ENCODE assay signal across 26 cellular contexts in genomic region chr2:217798191-217798590, GRCh38.
DNase-seq lines count a peak whose midpoint lies in the region; ATAC-seq, FAIRE-seq and TF ChIP-seq lines count a peak whose summit lies in the region.
"Had no signal": no experiment of that assay in that cellular context is flagged by ENCODE, and none has a peak within 500 bp of the region (broad histone marks: within the 10 kb centered on the region; RNA-seq: fewer than 3 reads in every experiment).

No MANE protein-coding gene starts in this region.

- H3K4me3 ChIP-seq in BLaER1 treated with 17β-estradiol and CSF1 and Interleukin-3, amounts not matched to agents 10 nM and 100 nM = no peak overlapping the region
- no peak overlapping the region for H3K4me3 ChIP-seq in stomach
- H3K4me3 ChIP-seq: adrenal gland, K562, vagina had no signal

- H3K4me1 Mint-ChIP-seq in activated CD8-positive, alpha-beta T cell treated with anti-CD3 and anti-CD28 coated beads, Interleukin-2, amount 10 ng/mL, durations not matched to agents 7 days and 5 days (ENCODE audit: low read depth) = peaks cover 19% of the 10 kb centered on the region
- H3K4me1 Mint-ChIP-seq in activated CD8-positive, alpha-beta T cell treated with anti-CD3 and anti-CD28 coated beads for 36 hours (ENCODE audit: low read depth) = no peaks in the 10 kb centered on the region
- H3K4me1 Mint-ChIP-seq: immature natural killer cell had no signal

- H3K4me1 ChIP-seq in BLaER1 treated with 17β-estradiol and CSF1 and Interleukin-3, amounts not matched to agents 10 nM and 100 nM = peaks cover 29 to 36% (median 34%) of the 10 kb centered on the region in 10 experiments
- peaks cover 0 to 52% (median 27%) of the 10 kb centered on the region in 4 donors for H3K4me1 ChIP-seq in stomach

- peak; percentile 9 for FAIRE-seq in islet of Langerhans (lab: Jason Lieb, UNC)
- FAIRE-seq: D721Med, endothelial cell of umbilical vein, H54, HTR-8/SVneo had no signal

- H3K9ac ChIP-seq in BLaER1 treated with 17β-estradiol and CSF1 and Interleukin-3, amounts not matched to agents 10 nM and 100 nM = 0 out of 22 replicates have a peak overlapping the region, but pooled peaks of 1 of the 11 experiments have one; percentile 35

- H3K27me3 ChIP-seq in BLaER1 treated with 17β-estradiol and CSF1 and Interleukin-3, amounts not matched to agents 10 nM and 100 nM = no peaks in the 10 kb centered on the region
- no peaks in the 10 kb centered on the region for H3K27me3 ChIP-seq in stomach
- H3K27me3 ChIP-seq: adrenal gland, neutrophil, vagina had no signal

- H4K20me1 ChIP-seq in BLaER1 treated with 17β-estradiol and CSF1 and Interleukin-3, amounts not matched to agents 10 nM and 100 nM = peaks cover 0 to 17% (median 0%) of the 10 kb centered on the region in 11 experiments; a peak in 4 of 22 replicates

- no peaks in the 10 kb centered on the region for H3K9me3 Mint-ChIP-seq in activated CD8-positive, alpha-beta T cell treated with anti-CD3 and anti-CD28 coated beads, Interleukin-2, amount 10 ng/mL, durations not matched to agents 7 days and 5 days (ENCODE audit: insufficient read depth)
- no peaks in the 10 kb centered on the region for H3K9me3 Mint-ChIP-seq in activated CD8-positive, alpha-beta T cell treated with anti-CD3 and anti-CD28 coated beads for 36 hours
- H3K9me3 Mint-ChIP-seq: activated naive CD4-positive, alpha-beta T cell treated with anti-CD3 and anti-CD28 coated beads for 36 hours; activated T-cell treated with anti-CD3 and anti-CD28 coated beads, Interleukin-2, amount 50 U/mL, for 72 hours; CD4-positive, alpha-beta T cell; immature natural killer cell; naive B cell had no signal

- POLR2A ChIA-PET in activated CD8-positive, alpha-beta T cell treated with anti-CD3 and anti-CD28 coated beads, Interleukin-2, amount 10 ng/mL, durations not matched to agents 7 days and 5 days (lab: Charles Lee) = no interaction called here
- POLR2A ChIA-PET in activated CD8-positive, alpha-beta T cell treated with anti-CD3 and anti-CD28 coated beads for 36 hours (lab: Charles Lee) = interaction anchor here (0.7 kb wide), 1 partner anchor 923 kb away, joined by 4 read pairs; no protein-coding TSS in a partner anchor

- no peak for ATAC-seq in activated CD8-positive, alpha-beta T cell treated with anti-CD3 and anti-CD28 coated beads, Interleukin-2, amount 10 ng/mL, durations not matched to agents 7 days and 5 days
- ATAC-seq in activated CD8-positive, alpha-beta T cell treated with anti-CD3 and anti-CD28 coated beads for 36 hours = no peak
- no peak for ATAC-seq in GM18861 (IDR thresholded peaks at IDR 0.05; ENCODE audit: unreplicated experiment)
- ATAC-seq: left colon had no signal

- CTCF ChIA-PET in activated CD8-positive, alpha-beta T cell treated with anti-CD3 and anti-CD28 coated beads, Interleukin-2, amount 10 ng/mL, durations not matched to agents 7 days and 5 days (lab: Charles Lee) = interaction anchor here (1.2 to 3.7 kb wide), 5 partner anchors 9 to 88 kb away, joined by 3 to 31 read pairs (median 8); no protein-coding TSS in a partner anchor
- CTCF ChIA-PET in activated CD8-positive, alpha-beta T cell treated with anti-CD3 and anti-CD28 coated beads for 36 hours (lab: Charles Lee) = interaction anchor here (1.4 to 5.0 kb wide), 3 partner anchors 9 to 89 kb away, joined by 7 to 26 read pairs (median 23); no protein-coding TSS in a partner anchor

- peak overlapping the region; percentile 57 to 80 (median 67); a peak in 21 of 22 replicates for H3K4me2 ChIP-seq in BLaER1 treated with 17β-estradiol and CSF1 and Interleukin-3, amounts not matched to agents 10 nM and 100 nM

- H3K36me3 Mint-ChIP-seq in activated CD8-positive, alpha-beta T cell treated with anti-CD3 and anti-CD28 coated beads, Interleukin-2, amount 10 ng/mL, durations not matched to agents 7 days and 5 days (ENCODE audit: low read depth) = no peaks in the 10 kb centered on the region
- no peaks in the 10 kb centered on the region for H3K36me3 Mint-ChIP-seq in activated CD8-positive, alpha-beta T cell treated with anti-CD3 and anti-CD28 coated beads for 36 hours (ENCODE audit: low read depth)
- H3K36me3 Mint-ChIP-seq: immature natural killer cell, naive B cell had no signal

- peaks cover 0 to 14% (median 0%) of the 10 kb centered on the region in 11 experiments; a peak in 4 of 22 replicates for H3K36me3 ChIP-seq in BLaER1 treated with 17β-estradiol and CSF1 and Interleukin-3, amounts not matched to agents 10 nM and 100 nM
- H3K36me3 ChIP-seq in stomach = peaks cover 5 to 28% (median 20%) of the 10 kb centered on the region in 4 donors
- H3K36me3 ChIP-seq: neutrophil had no signal

- H3K27ac ChIP-seq in BLaER1 treated with 17β-estradiol and CSF1 and Interleukin-3, amounts not matched to agents 10 nM and 100 nM = peak overlapping the region in 6 of 11 experiments; percentile 46 to 78 (median 64); a peak in 8 of 22 replicates
- H3K27ac ChIP-seq in stomach = peak overlapping the region in 4 of 5 donors; percentile 6 to 81 (median 41)
- H3K27ac ChIP-seq: neutrophil had no signal

- no peak for TF ChIP-seq CTCF in activated CD8-positive, alpha-beta T cell treated with anti-CD3 and anti-CD28 coated beads for 36 hours (IDR thresholded peaks at IDR 0.05)
- no peak for TF ChIP-seq CTCF in stomach (IDR thresholded peaks at IDR 0.05)

- H3K27me3 Mint-ChIP-seq in activated CD8-positive, alpha-beta T cell treated with anti-CD3 and anti-CD28 coated beads, Interleukin-2, amount 10 ng/mL, durations not matched to agents 7 days and 5 days (ENCODE audit: low read depth) = no peaks in the 10 kb centered on the region
- no peaks in the 10 kb centered on the region for H3K27me3 Mint-ChIP-seq in activated CD8-positive, alpha-beta T cell treated with anti-CD3 and anti-CD28 coated beads for 36 hours
- H3K27me3 Mint-ChIP-seq: CD4-positive, alpha-beta T cell; naive B cell had no signal

- TF ChIP-seq EP300 in stomach (IDR thresholded peaks at IDR 0.05) = no peak

- peak; percentile 2 for DNase-seq in activated CD8-positive, alpha-beta T cell treated with anti-CD3 and anti-CD28 coated beads, Interleukin-2, amount 10 ng/mL, durations not matched to agents 7 days and 5 days
- DNase-seq in activated CD8-positive, alpha-beta T cell treated with anti-CD3 and anti-CD28 coated beads for 36 hours = no peak
- DNase-seq in stomach (no peak), cerebellar nuclear complex (lab: John Stamatoyannopoulos, UW) (no peak), amygdala (lab: John Stamatoyannopoulos, UW) (no peak)
- DNase-seq: activated naive CD4-positive, alpha-beta T cell treated with anti-CD3 and anti-CD28 coated beads for 36 hours; activated T-cell treated with anti-CD3 and anti-CD28 coated beads, Interleukin-2, amount 50 U/mL, for 72 hours; CD4-positive, alpha-beta T cell; immature natural killer cell; naive B cell; NCI-H1930; stimulated activated CD4-positive, alpha-beta T cell treated with anti-CD3 and anti-CD28 coated beads, Interleukin-15, amount 100 ng/mL, for 24 hours; stimulated activated CD4-positive, alpha-beta T cell treated with anti-CD3 and anti-CD28 coated beads, Interleukin-4, amount 100 ng/mL, for 4 hours; T-helper 9 cell had no signal

- intact Hi-C loops in activated CD8-positive, alpha-beta T cell treated with anti-CD3 and anti-CD28 coated beads for 36 hours (cut with micrococcal nuclease) = no loop called here
- intact Hi-C loops in stomach (cut with DNase I; ENCODE audit: low total_unique reads) = no loop called here

- no peaks in the 10 kb centered on the region for H3K9me3 ChIP-seq in BLaER1 treated with 17β-estradiol and CSF1 and Interleukin-3, amounts not matched to agents 10 nM and 100 nM (replicated peaks in 1 of 11)
- H3K9me3 ChIP-seq in stomach = no peaks in the 10 kb centered on the region
- H3K9me3 ChIP-seq: adrenal gland, neutrophil, vagina had no signal

- 88 to 95% (median 90%) methylated on average over 7 of the region's 7 CpGs for WGBS in stomach, 5 donors

- no peak overlapping the region for H3K27ac Mint-ChIP-seq in activated CD8-positive, alpha-beta T cell treated with anti-CD3 and anti-CD28 coated beads, Interleukin-2, amount 10 ng/mL, durations not matched to agents 7 days and 5 days
- no peak overlapping the region for H3K27ac Mint-ChIP-seq in activated CD8-positive, alpha-beta T cell treated with anti-CD3 and anti-CD28 coated beads for 36 hours
- H3K27ac Mint-ChIP-seq: activated naive CD4-positive, alpha-beta T cell treated with anti-CD3 and anti-CD28 coated beads for 36 hours; activated T-cell treated with anti-CD3 and anti-CD28 coated beads, Interleukin-2, amount 50 U/mL, for 72 hours; CD4-positive, alpha-beta T cell; immature natural killer cell had no signal

- no peak for TF ChIP-seq POLR2A in stomach (IDR thresholded peaks at IDR 0.05)

- H3K4me3 Mint-ChIP-seq in activated CD8-positive, alpha-beta T cell treated with anti-CD3 and anti-CD28 coated beads, Interleukin-2, amount 10 ng/mL, durations not matched to agents 7 days and 5 days = no peak overlapping the region
- no peak overlapping the region for H3K4me3 Mint-ChIP-seq in activated CD8-positive, alpha-beta T cell treated with anti-CD3 and anti-CD28 coated beads for 36 hours
- H3K4me3 Mint-ChIP-seq: activated naive CD4-positive, alpha-beta T cell treated with anti-CD3 and anti-CD28 coated beads for 36 hours; activated T-cell treated with anti-CD3 and anti-CD28 coated beads, Interleukin-2, amount 50 U/mL, for 72 hours; CD4-positive, alpha-beta T cell; immature natural killer cell had no signal
